Comparison of ENCODE assay signal across 16 cellular contexts in genomic region chr5:151066920-151067319, GRCh38. TPM values are rescaled to one million over a fixed set of nuclear protein-coding genes. Genes with fewer than 3 reads are reported as not detected.
DNase-seq lines count a peak whose midpoint lies in the region; ATAC-seq and TF ChIP-seq lines count a peak whose summit lies in the region.
"Had no signal": no experiment of that assay in that cellular context is flagged by ENCODE, and none has a peak within 500 bp of the region (broad histone marks: within the 10 kb centered on the region; RNA-seq: fewer than 3 reads in every experiment).

No MANE protein-coding gene starts in this region.

- POLR2A ChIA-PET in activated CD8-positive, alpha-beta T cell treated with anti-CD3 and anti-CD28 coated beads for 36 hours (lab: Charles Lee), result interaction anchor here (1.3 to 2.6 kb wide), 4 partner anchors 9 to 31 kb away, joined by 3 to 18 read pairs (median 8); no protein-coding TSS in a partner anchor
- POLR2A ChIA-PET in activated CD8-positive, alpha-beta T cell treated with anti-CD3 and anti-CD28 coated beads, Interleukin-2, amount 10 ng/mL, durations not matched to agents 7 days and 5 days (lab: Charles Lee), result no interaction called here

- peak; percentile 57 for ATAC-seq in activated CD8-positive, alpha-beta T cell treated with anti-CD3 and anti-CD28 coated beads for 36 hours
- ATAC-seq in activated CD8-positive, alpha-beta T cell treated with anti-CD3 and anti-CD28 coated beads, Interleukin-2, amount 10 ng/mL, durations not matched to agents 7 days and 5 days, result no peak
- no peak for ATAC-seq in effector memory CD8-positive, alpha-beta T cell (replicated peaks)
- peak; percentile 33 for ATAC-seq in stimulated activated effector memory CD8-positive, alpha-beta T cell treated with anti-CD3 and anti-CD28 coated beads, Interleukin-12 subunit alpha, Interleukin-12 subunit beta, amount 100 ng/mL, for 72 hours
- no peak for ATAC-seq in aorta (ENCODE audit: low FRiP score)
- ATAC-seq: body of pancreas, left lobe of liver had no signal

- 85 to 90% methylated on average over 6 of the region's 6 CpGs for WGBS in aorta, 2 donors

- H3K4me2 ChIP-seq in Karpas-422 (ENCODE audit: low read depth, low read length, poor library complexity, severe bottlenecking), result peak overlapping the region; percentile 30
- H3K4me2 ChIP-seq: smooth muscle cell had no signal

- CTCF ChIA-PET in activated CD8-positive, alpha-beta T cell treated with anti-CD3 and anti-CD28 coated beads for 36 hours (lab: Charles Lee), result interaction anchor here (1.0 to 3.1 kb wide), 5 partner anchors 15 to 172 kb away, joined by 3 to 16 read pairs (median 5); no protein-coding TSS in a partner anchor
- CTCF ChIA-PET in activated CD8-positive, alpha-beta T cell treated with anti-CD3 and anti-CD28 coated beads, Interleukin-2, amount 10 ng/mL, durations not matched to agents 7 days and 5 days (lab: Charles Lee), result interaction anchor here (2.2 to 9.8 kb wide), 2 partner anchors 17 to 48 kb away, joined by 13 to 67 read pairs; no protein-coding TSS in a partner anchor

- peaks cover 95% of the 10 kb centered on the region for H3K4me1 Mint-ChIP-seq in activated CD8-positive, alpha-beta T cell treated with anti-CD3 and anti-CD28 coated beads for 36 hours (ENCODE audit: low read depth)
- peaks cover 70% of the 10 kb centered on the region for H3K4me1 Mint-ChIP-seq in activated CD8-positive, alpha-beta T cell treated with anti-CD3 and anti-CD28 coated beads, Interleukin-2, amount 10 ng/mL, durations not matched to agents 7 days and 5 days (ENCODE audit: low read depth)
- H3K4me1 Mint-ChIP-seq in effector memory CD8-positive, alpha-beta T cell (ENCODE audit: low read depth in 2 of 2), result peaks cover 69 to 71% of the 10 kb centered on the region in 2 donors
- peaks cover 92% of the 10 kb centered on the region for H3K4me1 Mint-ChIP-seq in stimulated activated effector memory CD8-positive, alpha-beta T cell treated with anti-CD3 and anti-CD28 coated beads, Interleukin-12 subunit alpha, Interleukin-12 subunit beta, amount 100 ng/mL, for 72 hours

- H4K20me1 ChIP-seq in Karpas-422 (ENCODE audit: insufficient read depth, low read depth, low read length), result peaks cover 27% of the 10 kb centered on the region; the same call in 1 of the 2 replicates

- H3K9me3 Mint-ChIP-seq in activated CD8-positive, alpha-beta T cell treated with anti-CD3 and anti-CD28 coated beads for 36 hours, result no peaks in the 10 kb centered on the region
- no peaks in the 10 kb centered on the region for H3K9me3 Mint-ChIP-seq in activated CD8-positive, alpha-beta T cell treated with anti-CD3 and anti-CD28 coated beads, Interleukin-2, amount 10 ng/mL, durations not matched to agents 7 days and 5 days (ENCODE audit: insufficient read depth)
- no peaks in the 10 kb centered on the region for H3K9me3 Mint-ChIP-seq in effector memory CD8-positive, alpha-beta T cell
- no peaks in the 10 kb centered on the region for H3K9me3 Mint-ChIP-seq in stimulated activated effector memory CD8-positive, alpha-beta T cell treated with anti-CD3 and anti-CD28 coated beads, Interleukin-12 subunit alpha, Interleukin-12 subunit beta, amount 100 ng/mL, for 72 hours

- H3K27me3 Mint-ChIP-seq in activated CD8-positive, alpha-beta T cell treated with anti-CD3 and anti-CD28 coated beads for 36 hours, result no peaks in the 10 kb centered on the region
- H3K27me3 Mint-ChIP-seq in activated CD8-positive, alpha-beta T cell treated with anti-CD3 and anti-CD28 coated beads, Interleukin-2, amount 10 ng/mL, durations not matched to agents 7 days and 5 days (ENCODE audit: low read depth), result no peaks in the 10 kb centered on the region
- no peaks in the 10 kb centered on the region for H3K27me3 Mint-ChIP-seq in effector memory CD8-positive, alpha-beta T cell

- H3K4me1 ChIP-seq in Karpas-422 (ENCODE audit: low read length) (peaks cover 100% of the 10 kb centered on the region), aorta (ENCODE audit: control insufficient read depth in 1 of 2, insufficient read depth in 2 of 2, low read length in 2 of 2) (peaks cover 0 to 4% of the 10 kb centered on the region in 2 donors)

- H3K36me3 ChIP-seq in Karpas-422 (ENCODE audit: insufficient read depth, low read length) (peaks cover 23% of the 10 kb centered on the region), aorta (ENCODE audit: control insufficient read depth in 1 of 2, insufficient read depth in 2 of 2, low read length in 1 of 2) (no peaks in the 10 kb centered on the region)

- no peak overlapping the region for H2AFZ ChIP-seq in Karpas-422 (ENCODE audit: low read length)

- peak; percentile 64 for DNase-seq in activated CD8-positive, alpha-beta T cell treated with anti-CD3 and anti-CD28 coated beads for 36 hours
- DNase-seq in activated CD8-positive, alpha-beta T cell treated with anti-CD3 and anti-CD28 coated beads, Interleukin-2, amount 10 ng/mL, durations not matched to agents 7 days and 5 days, result no peak
- no peak for DNase-seq in Karpas-422
- no peak for DNase-seq in effector memory CD8-positive, alpha-beta T cell
- DNase-seq in stimulated activated effector memory CD8-positive, alpha-beta T cell treated with anti-CD3 and anti-CD28 coated beads, Interleukin-12 subunit alpha, Interleukin-12 subunit beta, amount 100 ng/mL, for 72 hours (ENCODE audit: low spot score in 2 of 2), result no peak
- DNase-seq in aorta, result no peak
- no peak for DNase-seq in NCI-H2029 treated with DMSO at 0.1 percent for 48 hours (lab: John Stamatoyannopoulos, UW)
- DNase-seq in DMS153 treated with DMSO at 0.1 percent for 48 hours (lab: John Stamatoyannopoulos, UW; ENCODE audit: unreplicated experiment), result no peak
- DNase-seq: activated gamma-delta T cell treated with Interleukin-2 at 50 U/mL for 16 hours, body of pancreas, foreskin melanocyte, NCI-H1694, transverse colon had no signal

- peak overlapping the region; percentile 96 for H3K27ac ChIP-seq in Karpas-422 (ENCODE audit: low read length)
- no peak overlapping the region for H3K27ac ChIP-seq in aorta (ENCODE audit: low read depth in 1 of 2, low read length in 2 of 2)
- H3K27ac ChIP-seq: epithelial cell of prostate had no signal

- no peaks in the 10 kb centered on the region for H3K9me3 ChIP-seq in Karpas-422 (ENCODE audit: low read length)
- H3K9me3 ChIP-seq in aorta (ENCODE audit: control insufficient read depth, low read length), result no peaks in the 10 kb centered on the region
- H3K9me3 ChIP-seq: body of pancreas, transverse colon had no signal

- TF ChIP-seq CTCF in activated CD8-positive, alpha-beta T cell treated with anti-CD3 and anti-CD28 coated beads for 36 hours (IDR thresholded peaks at IDR 0.05), result no peak

- intact Hi-C loops in activated CD8-positive, alpha-beta T cell treated with anti-CD3 and anti-CD28 coated beads for 36 hours (cut with micrococcal nuclease), result loop anchor here (5.0 kb wide), 1 partner anchor 45 kb away; no protein-coding TSS in a partner anchor
- intact Hi-C loops in aorta (cut with DNase I), result no loop called here

- peaks cover 80% of the 10 kb centered on the region for H3K79me2 ChIP-seq in Karpas-422 (ENCODE audit: low read length)

- no peaks in the 10 kb centered on the region for H3K9me2 ChIP-seq in Karpas-422 (replicated peaks; ENCODE audit: insufficient read depth, low read length)

- H3K36me3 Mint-ChIP-seq in activated CD8-positive, alpha-beta T cell treated with anti-CD3 and anti-CD28 coated beads for 36 hours (ENCODE audit: low read depth), result peaks cover 61% of the 10 kb centered on the region
- H3K36me3 Mint-ChIP-seq in activated CD8-positive, alpha-beta T cell treated with anti-CD3 and anti-CD28 coated beads, Interleukin-2, amount 10 ng/mL, durations not matched to agents 7 days and 5 days (ENCODE audit: low read depth), result peaks cover 51% of the 10 kb centered on the region
- H3K36me3 Mint-ChIP-seq in effector memory CD8-positive, alpha-beta T cell (ENCODE audit: insufficient read depth), result peaks cover 54% of the 10 kb centered on the region
- H3K36me3 Mint-ChIP-seq in stimulated activated effector memory CD8-positive, alpha-beta T cell treated with anti-CD3 and anti-CD28 coated beads, Interleukin-12 subunit alpha, Interleukin-12 subunit beta, amount 100 ng/mL, for 72 hours, result peaks cover 97% of the 10 kb centered on the region

- H3K27me3 ChIP-seq in Karpas-422 (ENCODE audit: low read length) (no peaks in the 10 kb centered on the region), aorta (ENCODE audit: control insufficient read depth in 1 of 2, insufficient read depth in 2 of 2, low read length in 1 of 2) (no peaks in the 10 kb centered on the region)
- H3K27me3 ChIP-seq: body of pancreas, transverse colon had no signal

- peak overlapping the region; percentile 23 for H3K4me3 Mint-ChIP-seq in activated CD8-positive, alpha-beta T cell treated with anti-CD3 and anti-CD28 coated beads for 36 hours
- no peak overlapping the region for H3K4me3 Mint-ChIP-seq in activated CD8-positive, alpha-beta T cell treated with anti-CD3 and anti-CD28 coated beads, Interleukin-2, amount 10 ng/mL, durations not matched to agents 7 days and 5 days
- H3K4me3 Mint-ChIP-seq in effector memory CD8-positive, alpha-beta T cell, result peak overlapping the region in 1 of 2 donors; percentile 67
- H3K4me3 Mint-ChIP-seq in stimulated activated effector memory CD8-positive, alpha-beta T cell treated with anti-CD3 and anti-CD28 coated beads, Interleukin-12 subunit alpha, Interleukin-12 subunit beta, amount 100 ng/mL, for 72 hours, result peak overlapping the region; percentile 67

- peak overlapping the region; percentile 85 for H3K27ac Mint-ChIP-seq in activated CD8-positive, alpha-beta T cell treated with anti-CD3 and anti-CD28 coated beads for 36 hours
- H3K27ac Mint-ChIP-seq in activated CD8-positive, alpha-beta T cell treated with anti-CD3 and anti-CD28 coated beads, Interleukin-2, amount 10 ng/mL, durations not matched to agents 7 days and 5 days, result no peak overlapping the region
- H3K27ac Mint-ChIP-seq in effector memory CD8-positive, alpha-beta T cell, result peak overlapping the region; percentile 88 to 93
- peak overlapping the region; percentile 92 for H3K27ac Mint-ChIP-seq in stimulated activated effector memory CD8-positive, alpha-beta T cell treated with anti-CD3 and anti-CD28 coated beads, Interleukin-12 subunit alpha, Interleukin-12 subunit beta, amount 100 ng/mL, for 72 hours

- H3K9ac ChIP-seq in Karpas-422 (ENCODE audit: low read length), result peak overlapping the region; percentile 3; the same call in 1 of the 2 replicates

- H3K4me3 ChIP-seq in Karpas-422 (ENCODE audit: low read length) (no peak overlapping the region), aorta (ENCODE audit: low read length in 2 of 2) (no peak overlapping the region)
- H3K4me3 ChIP-seq: body of pancreas, smooth muscle cell, transverse colon had no signal

RNA-seq across cellular contexts. Expression of gene TNIP1, which starts 13.9 kb away (rescaled TPM):
- 100 to 1,000 TPM; 222 TPM for total RNA-seq in activated CD8-positive, alpha-beta T cell treated with anti-CD3 and anti-CD28 coated beads for 36 hours
- 100 to 1,000 TPM; 132 to 138 TPM for total RNA-seq in activated CD8-positive, alpha-beta T cell treated with anti-CD3 and anti-CD28 coated beads, Interleukin-2, amount 10 ng/mL, durations not matched to agents 7 days and 5 days
- total RNA-seq in Karpas-422 (2014; rRNA removed; shearing (Covaris generic); ENCODE audit: low replicate concordance), result 106 and 205 TPM in 2 replicates
- 100 to 1,000 TPM in 1 of 2 donors, 10 to 100 TPM in 1; 83.3 to 105 TPM for total RNA-seq in aorta
- polyA plus RNA-seq in aorta, result 10 to 100 TPM; 63.3 to 80.3 TPM

RNA-seq across cellular contexts. Expression of gene GPX3, which starts 46.5 kb away (rescaled TPM):
- not detected for total RNA-seq in activated CD8-positive, alpha-beta T cell treated with anti-CD3 and anti-CD28 coated beads for 36 hours
- not detected for total RNA-seq in activated CD8-positive, alpha-beta T cell treated with anti-CD3 and anti-CD28 coated beads, Interleukin-2, amount 10 ng/mL, durations not matched to agents 7 days and 5 days
- total RNA-seq in Karpas-422 (2014; rRNA removed; shearing (Covaris generic); ENCODE audit: low replicate concordance), result not detected in 2 replicates
- 1,000 to 10,000 TPM in 1 of 2 donors, 100 to 1,000 TPM in 1; 694 to 1,257 TPM for total RNA-seq in aorta
- 100 to 1,000 TPM; 514 to 520 TPM for polyA plus RNA-seq in aorta

Comparison
In these comparisons a context has a peak if more than half of its experiments do, and no peak if none do; other contexts are left out.
1. ATAC-seq: peak in activated CD8-positive, alpha-beta T cell treated with anti-CD3 and anti-CD28 coated beads for 36 hours (single experiment) and stimulated activated effector memory CD8-positive, alpha-beta T cell treated with anti-CD3 and anti-CD28 coated beads, Interleukin-12 subunit alpha, Interleukin-12 subunit beta, amount 100 ng/mL, for 72 hours (single experiment); none in activated CD8-positive, alpha-beta T cell treated with anti-CD3 and anti-CD28 coated beads, Interleukin-2, amount 10 ng/mL, durations not matched to agents 7 days and 5 days (single experiment), effector memory CD8-positive, alpha-beta T cell (single experiment) and aorta (single experiment).
2. RNA of gene GPX3, which starts 46.5 kb away (total RNA-seq): 694 to 1,257 TPM in aorta; not detected in activated CD8-positive, alpha-beta T cell treated with anti-CD3 and anti-CD28 coated beads for 36 hours, not detected in activated CD8-positive, alpha-beta T cell treated with anti-CD3 and anti-CD28 coated beads, Interleukin-2, amount 10 ng/mL, durations not matched to agents 7 days and 5 days and not detected in Karpas-422; every median in the first group is over 100 times any median in the second.